ENCODE assay signal across 25 cellular contexts in genomic region chr13:108733141-108733540, GRCh38.
A peak's percentile ranks its signal among the peaks of the same experiment; 100 is the strongest.
DNase-seq lines count a peak whose midpoint lies in the region; ATAC-seq, FAIRE-seq and TF ChIP-seq lines count a peak whose summit lies in the region.
"Had no signal": no experiment of that assay in that cellular context is flagged by ENCODE, and none has a peak within 500 bp of the region (broad histone marks: within the 10 kb centered on the region; RNA-seq: fewer than 3 reads in every experiment).

No MANE protein-coding gene starts in this region.

- no peaks in the 10 kb centered on the region for H4K20me1 ChIP-seq in H1 (replicated peaks in 1 of 2; ENCODE audit: control insufficient read depth in 1 of 2, insufficient read depth in 2 of 2, low read length in 2 of 2)
- H4K20me1 ChIP-seq: BLaER1 had no signal

- H3K27ac Mint-ChIP-seq in progenitor cell of endocrine pancreas = no peak overlapping the region
- H3K27ac Mint-ChIP-seq: B cell; CD4-positive, CD25-positive, alpha-beta regulatory T cell; CD8-positive, alpha-beta T cell had no signal

- H3K79me2 ChIP-seq in H1 (ENCODE audit: control insufficient read depth in 1 of 2, insufficient read depth in 2 of 2, low read length in 2 of 2) = no peaks in the 10 kb centered on the region

- no peak overlapping the region for H3K4me3 ChIP-seq in H1 (ENCODE audit: extremely low read depth in 1 of 4, insufficient read depth in 2 of 4, low read depth in 3 of 4, low read length in 4 of 4)
- H3K4me3 ChIP-seq in retinal pigment epithelial cell (ENCODE audit: low read length) = no peak overlapping the region
- H3K4me3 ChIP-seq: BLaER1, GM12878 had no signal

- no peak for FAIRE-seq in H1 (lab: Jason Lieb, UNC)
- FAIRE-seq: A204.1, D721Med, GM12878, GM19239 had no signal

- H3K14ac ChIP-seq in H1 (ENCODE audit: insufficient read length) = no peak overlapping the region

- POLR2A ChIA-PET in H1 (lab: Charles Lee; ENCODE audit: partially characterized antibody) = no interaction called here

- no peak overlapping the region for H3K18ac ChIP-seq in H1 (ENCODE audit: extremely low read depth, low read length)

- no peaks in the 10 kb centered on the region for H3K79me1 ChIP-seq in H1 (ENCODE audit: low read depth, low read length)

- no peak overlapping the region for H3K23ac ChIP-seq in H1 (ENCODE audit: insufficient read length)

- H3K27ac ChIP-seq in H1 (ENCODE audit: low read depth, low read length) = no peak overlapping the region
- H3K27ac ChIP-seq: 22Rv1, BLaER1, C4-2B had no signal

- H3K9me3 ChIP-seq in H1 (ENCODE audit: insufficient read depth in 2 of 2, low read depth in 1 of 2, low read length in 1 of 2) = no peaks in the 10 kb centered on the region
- H3K9me3 ChIP-seq: BLaER1 had no signal

- H3K27me3 Mint-ChIP-seq in progenitor cell of endocrine pancreas = no peaks in the 10 kb centered on the region
- H3K27me3 Mint-ChIP-seq: B cell; CD4-positive, CD25-positive, alpha-beta regulatory T cell had no signal

- 74% methylated on average over 3 of the region's 3 CpGs; no CpG with 5 or more reads in 1 of the 2 experiments for WGBS in H1 (ENCODE audit: extremely low coverage in 1 of 2, insufficient coverage in 1 of 2, insufficient read length in 1 of 2, insufficient replicate concordance in 2 of 2, low coverage in 1 of 2, low lambda C conversion rate in 2 of 2, missing lambda C conversion rate in 1 of 2), 2 experiments

- DNase-seq in COLO829 (ENCODE audit: low spot score) = peak; percentile 8
- DNase-seq in astrocyte of the hippocampus (ENCODE audit: low read depth, low spot score) = peak; percentile 68
- no peak for DNase-seq in H1 (ENCODE audit: low read depth in 1 of 2, low spot score in 2 of 2)
- DNase-seq in retinal pigment epithelial cell (ENCODE audit: low read depth) = peak; percentile 30
- no peak for DNase-seq in Right ventricle myocardium superior
- no peak for DNase-seq in islet precursor cell
- no peak for DNase-seq in progenitor cell of endocrine pancreas (ENCODE audit: low spot score, unreplicated experiment)
- DNase-seq: CD4-positive, CD25-positive, alpha-beta regulatory T cell; CD8-positive, alpha-beta T cell; DMS 273 treated with DMSO at 0.1 percent for 48 hours; DMS79; EL; GDM1; GOT3; H7; HCEC 1CT had no signal

- no peak overlapping the region for H3K4ac ChIP-seq in H1 (replicated peaks; ENCODE audit: insufficient read length, low read depth, low read length)

- H4K5ac ChIP-seq in H1 (ENCODE audit: insufficient read length, low read depth, low read length) = no peak overlapping the region

- H2BK120ac ChIP-seq in H1 (replicated peaks; ENCODE audit: low read depth, low read length) = no peak overlapping the region

- no peak for TF ChIP-seq CTCF in H1 (IDR thresholded peaks at IDR 0.05; ENCODE audit: control extremely low read depth in 1 of 3, insufficient read depth in 1 of 3, low read depth in 1 of 3, low read length in 3 of 3)
- TF ChIP-seq CTCF in retinal pigment epithelial cell (conservative IDR thresholded peaks at IDR 0.05; ENCODE audit: low read depth, low read length) = no peak
- no peak for TF ChIP-seq CTCF in progenitor cell of endocrine pancreas (IDR thresholded peaks at IDR 0.05; ENCODE audit: unreplicated experiment)

- no peak overlapping the region for H3K56ac ChIP-seq in H1 (replicated peaks; ENCODE audit: insufficient read length, low read depth, low read length)

- no peak overlapping the region for H4K91ac ChIP-seq in H1 (replicated peaks; ENCODE audit: insufficient read length, low read length)

- no peak overlapping the region for H3K4me2 ChIP-seq in H1 (ENCODE audit: insufficient read depth in 1 of 2, low read depth in 2 of 2, low read length in 2 of 2)
- H3K4me2 ChIP-seq: BLaER1 had no signal

- no peak overlapping the region for H2BK12ac ChIP-seq in H1 (ENCODE audit: low read depth, low read length)

- H3K9ac ChIP-seq in H1 (replicated peaks in 1 of 4; ENCODE audit: extremely low read depth in 1 of 4, low read depth in 3 of 4, low read length in 3 of 4) = no peak overlapping the region
- H3K9ac ChIP-seq: BLaER1 had no signal

- CTCF ChIA-PET in H1 (lab: Charles Lee; ENCODE audit: partially characterized antibody) = interaction anchor here (1.3 to 1.4 kb wide), 2 partner anchors 14 to 182 kb away, joined by 4 read pairs; no protein-coding TSS in a partner anchor

- H2AFZ ChIP-seq in H1 (ENCODE audit: low read length) = peak overlapping the region; percentile 53; the same call in 1 of the 2 replicates

- H3K4me1 Mint-ChIP-seq in progenitor cell of endocrine pancreas (ENCODE audit: low read depth) = peaks cover 2% of the 10 kb centered on the region
- H3K4me1 Mint-ChIP-seq: B cell; CD4-positive, CD25-positive, alpha-beta regulatory T cell had no signal

- H3K4me3 Mint-ChIP-seq in progenitor cell of endocrine pancreas (ENCODE audit: low read depth) = no peak overlapping the region
- H3K4me3 Mint-ChIP-seq: B cell; CD4-positive, CD25-positive, alpha-beta regulatory T cell; CD8-positive, alpha-beta T cell had no signal

- H3K9me3 Mint-ChIP-seq in progenitor cell of endocrine pancreas (ENCODE audit: low read depth) = peaks cover 5% of the 10 kb centered on the region
- H3K9me3 Mint-ChIP-seq: CD8-positive, alpha-beta T cell had no signal

- H4K8ac ChIP-seq in H1 (ENCODE audit: extremely low read depth, insufficient read depth, low read length) = no peak overlapping the region

- H3K36me3 ChIP-seq in H1 (ENCODE audit: control insufficient read depth in 2 of 4, insufficient read depth in 4 of 4, low read length in 3 of 4) = no peaks in the 10 kb centered on the region
- H3K36me3 ChIP-seq: BLaER1 had no signal

- intact Hi-C loops in Right ventricle myocardium superior (cut with DNase I) = no loop called here

- peaks cover 0 to 1% (median 0%) of the 10 kb centered on the region in 4 experiments; a peak in 1 of 7 replicates for H3K27me3 ChIP-seq in H1 (replicated peaks in 1 of 4; ENCODE audit: control insufficient read depth in 3 of 4, extremely low read depth in 1 of 4, insufficient read depth in 3 of 4, low read length in 3 of 4)
- H3K27me3 ChIP-seq: BLaER1 had no signal

- no peak overlapping the region for H2BK15ac ChIP-seq in H1 (ENCODE audit: low read length)

- TF ChIP-seq RAD21 in H1 (IDR thresholded peaks at IDR 0.05 in 1 of 2, conservative IDR thresholded peaks at IDR 0.05 in 1 of 2; ENCODE audit: low read depth in 2 of 2, low read length in 2 of 2) = no peak

- no peak overlapping the region for H2BK5ac ChIP-seq in H1 (ENCODE audit: low read depth, low read length)

- no peak overlapping the region for H2BK20ac ChIP-seq in H1 (ENCODE audit: low read length)

- ATAC-seq in Right ventricle myocardium superior (ENCODE audit: poor library complexity) (no peak), GM19455 (IDR thresholded peaks at IDR 0.05; ENCODE audit: unreplicated experiment) (no peak)
- ATAC-seq: CD8-positive, alpha-beta T cell; GM12878 had no signal

- no peaks in the 10 kb centered on the region for H3K23me2 ChIP-seq in H1 (ENCODE audit: low read depth, low read length)

- H3K36me3 Mint-ChIP-seq in progenitor cell of endocrine pancreas (ENCODE audit: insufficient read depth) = no peaks in the 10 kb centered on the region
- H3K36me3 Mint-ChIP-seq: CD4-positive, CD25-positive, alpha-beta regulatory T cell; CD8-positive, alpha-beta T cell had no signal

- TF ChIP-seq POLR2A in H1 (IDR thresholded peaks at IDR 0.05; ENCODE audit: control extremely low read depth in 1 of 2, low read depth in 2 of 2, low read length in 2 of 2) = no peak

- no peak overlapping the region for H2AK5ac ChIP-seq in H1 (ENCODE audit: low read depth, low read length)

- H3K4me1 ChIP-seq in H1 (replicated peaks in 1 of 4; ENCODE audit: control insufficient read depth in 3 of 4, insufficient read depth in 4 of 4, low read length in 3 of 4) = 0 out of 7 replicates have a peak, but pooled peaks cover 0 to 2% (median 0%) of the 10 kb centered on the region in 4 experiments
- H3K4me1 ChIP-seq: BLaER1 had no signal

- TF ChIP-seq EP300 in H1 (IDR thresholded peaks at IDR 0.05; ENCODE audit: borderline replicate concordance in 1 of 2, low read depth in 2 of 2, low read length in 2 of 2) = no peak

TF ChIP-seq in H1, 55 proteins besides CTCF, POLR2A, EP300 and RAD21:
- no peak for TF ChIP-seq BRCA1 (IDR thresholded peaks at IDR 0.05; ENCODE audit: low read depth, low read length)

Comparison
In these comparisons a context has a peak if more than half of its experiments do, and no peak if none do; other contexts are left out.
1. DNase-seq: peak in COLO829 (single experiment), astrocyte of the hippocampus (single experiment) and retinal pigment epithelial cell (single experiment); none in H1 (0 of 2), Right ventricle myocardium superior (single experiment), islet precursor cell (single experiment) and progenitor cell of endocrine pancreas (single experiment).